Comparison of ENCODE assay signal across 10 cellular contexts in the genomic region with DNA sequence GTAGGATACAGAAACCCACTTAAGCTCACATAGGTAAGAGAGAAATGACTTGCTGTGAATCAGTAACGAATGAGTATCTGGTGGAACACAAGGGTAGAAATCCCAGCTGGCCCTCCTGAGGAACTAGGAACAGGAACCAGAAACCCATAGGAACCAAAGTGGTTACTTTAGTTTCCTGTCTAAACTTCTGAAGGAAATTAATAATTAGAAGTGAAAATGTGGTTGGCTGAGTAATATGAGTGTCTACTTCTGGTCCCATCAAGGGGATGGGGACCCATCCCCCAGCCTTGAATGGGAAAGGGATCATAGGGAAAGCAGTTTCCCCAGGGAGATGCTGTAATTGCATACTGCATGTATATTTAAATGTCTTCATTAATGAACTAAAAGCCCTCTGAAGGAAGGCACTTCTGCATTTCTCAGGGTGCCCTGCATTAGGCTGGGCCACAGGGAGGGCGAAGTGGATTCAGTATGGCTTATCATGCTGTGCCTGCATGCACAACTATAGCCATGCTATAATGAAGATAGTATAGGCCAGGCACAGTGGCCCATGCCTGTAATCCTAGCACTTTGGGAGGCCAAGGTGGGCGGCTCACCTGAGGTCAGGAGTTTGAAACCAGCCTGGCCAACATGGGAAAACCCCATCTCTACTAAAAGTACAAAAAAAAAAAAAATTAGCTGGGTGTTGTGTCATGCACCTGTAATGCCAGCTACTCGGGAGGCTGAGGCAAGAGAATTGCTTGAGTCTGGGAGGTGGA. TPM values are rescaled to one million over a fixed set of nuclear protein-coding genes. Genes with fewer than 3 reads are reported as not detected.
DNase-seq lines count a peak whose midpoint lies in the region; ATAC-seq, FAIRE-seq and TF ChIP-seq lines count a peak whose summit lies in the region.
"Had no signal": no experiment of that assay in that cellular context is flagged by ENCODE, and none has a peak within 500 bp of the region (broad histone marks: within the 10 kb centered on the region; RNA-seq: fewer than 3 reads in every experiment).

No MANE protein-coding gene starts in this region.

- H3K27me3 Mint-ChIP-seq in natural killer cell (ENCODE audit: low read depth in 2 of 2) = no peaks in the 10 kb centered on the region
- no peaks in the 10 kb centered on the region for H3K27me3 Mint-ChIP-seq in natural killer cell treated with Interleukin-12 subunit alpha and Interleukin-12 subunit beta and Interleukin-15 and Interleukin-18, amount 100 ng/mL, for 72 hours
- no peaks in the 10 kb centered on the region for H3K27me3 Mint-ChIP-seq in stimulated activated naive CD8-positive, alpha-beta T cell treated with anti-CD3 and anti-CD28 coated beads, Interleukin-15, amount 100 ng/mL, for 72 hours
- H3K27me3 Mint-ChIP-seq: brain had no signal

- no peak for FAIRE-seq in HTR-8/SVneo (lab: Jason Lieb, UNC)

- no peak overlapping the region for H3K4me3 Mint-ChIP-seq in natural killer cell
- H3K4me3 Mint-ChIP-seq in natural killer cell treated with Interleukin-12 subunit alpha and Interleukin-12 subunit beta and Interleukin-15 and Interleukin-18, amount 100 ng/mL, for 72 hours = no peak overlapping the region
- peak overlapping the region; percentile 41 to 66 for H3K4me3 Mint-ChIP-seq in stimulated activated naive CD8-positive, alpha-beta T cell treated with anti-CD3 and anti-CD28 coated beads, Interleukin-15, amount 100 ng/mL, for 72 hours
- H3K4me3 Mint-ChIP-seq: brain had no signal

- no peak for DNase-seq in natural killer cell
- DNase-seq in natural killer cell treated with Interleukin-12 subunit alpha and Interleukin-12 subunit beta and Interleukin-15 and Interleukin-18, amount 100 ng/mL, for 72 hours (ENCODE audit: low spot score) = no peak
- DNase-seq in UCSD-AML1 (lab: John Stamatoyannopoulos, UW; ENCODE audit: unreplicated experiment) = peak; percentile 35
- peak; percentile 41 to 72 for DNase-seq in stimulated activated naive CD8-positive, alpha-beta T cell treated with anti-CD3 and anti-CD28 coated beads, Interleukin-15, amount 100 ng/mL, for 72 hours
- DNase-seq in HTR-8/SVneo (ENCODE audit: insufficient read length, low spot score) = no peak
- no peak for DNase-seq in NCI-H82 treated with DMSO at 0.1 percent for 48 hours (lab: John Stamatoyannopoulos, UW; ENCODE audit: unreplicated experiment)
- no peak for DNase-seq in posterior cingulate gyrus
- DNase-seq: DMS153 had no signal

- H3K36me3 Mint-ChIP-seq in natural killer cell = no peaks in the 10 kb centered on the region
- no peaks in the 10 kb centered on the region for H3K36me3 Mint-ChIP-seq in natural killer cell treated with Interleukin-12 subunit alpha and Interleukin-12 subunit beta and Interleukin-15 and Interleukin-18, amount 100 ng/mL, for 72 hours
- H3K36me3 Mint-ChIP-seq: brain had no signal

- peaks cover 23 to 39% of the 10 kb centered on the region in 2 donors for H3K4me1 Mint-ChIP-seq in natural killer cell
- peaks cover 27 to 35% of the 10 kb centered on the region in 2 donors for H3K4me1 Mint-ChIP-seq in natural killer cell treated with Interleukin-12 subunit alpha and Interleukin-12 subunit beta and Interleukin-15 and Interleukin-18, amount 100 ng/mL, for 72 hours (ENCODE audit: low read depth in 2 of 2)
- peaks cover 82% of the 10 kb centered on the region for H3K4me1 Mint-ChIP-seq in stimulated activated naive CD8-positive, alpha-beta T cell treated with anti-CD3 and anti-CD28 coated beads, Interleukin-15, amount 100 ng/mL, for 72 hours
- H3K4me1 Mint-ChIP-seq: brain had no signal

- peak overlapping the region; percentile 63 to 72 for H3K27ac Mint-ChIP-seq in natural killer cell
- H3K27ac Mint-ChIP-seq in natural killer cell treated with Interleukin-12 subunit alpha and Interleukin-12 subunit beta and Interleukin-15 and Interleukin-18, amount 100 ng/mL, for 72 hours = peak overlapping the region in 1 of 2 donors; percentile 73
- H3K27ac Mint-ChIP-seq in stimulated activated naive CD8-positive, alpha-beta T cell treated with anti-CD3 and anti-CD28 coated beads, Interleukin-15, amount 100 ng/mL, for 72 hours = peak overlapping the region in 1 of 2 donors; percentile 81
- H3K27ac Mint-ChIP-seq: brain had no signal

- H3K9me3 Mint-ChIP-seq in natural killer cell = no peaks in the 10 kb centered on the region
- no peaks in the 10 kb centered on the region for H3K9me3 Mint-ChIP-seq in natural killer cell treated with Interleukin-12 subunit alpha and Interleukin-12 subunit beta and Interleukin-15 and Interleukin-18, amount 100 ng/mL, for 72 hours
- peaks cover 0 to 11% of the 10 kb centered on the region in 2 donors for H3K9me3 Mint-ChIP-seq in stimulated activated naive CD8-positive, alpha-beta T cell treated with anti-CD3 and anti-CD28 coated beads, Interleukin-15, amount 100 ng/mL, for 72 hours
- H3K9me3 Mint-ChIP-seq: brain had no signal

- ATAC-seq in natural killer cell = peak in 1 of 3 donors; percentile 10
- ATAC-seq in natural killer cell treated with Interleukin-12 subunit alpha and Interleukin-12 subunit beta and Interleukin-15 and Interleukin-18, amount 100 ng/mL, for 72 hours = no peak
- ATAC-seq in HG03039 (IDR thresholded peaks at IDR 0.05; ENCODE audit: unreplicated experiment) = peak; percentile 48
- ATAC-seq in stimulated activated naive CD8-positive, alpha-beta T cell treated with anti-CD3 and anti-CD28 coated beads, Interleukin-15, amount 100 ng/mL, for 72 hours = peak; percentile 83

- intact Hi-C loops in natural killer cell (cut with micrococcal nuclease) (loop anchor here (10.0 kb wide), 1 partner anchor 75 kb away; no protein-coding TSS in a partner anchor), posterior cingulate gyrus (cut with DNase I) (loop anchor here (10.0 kb wide), 1 partner anchor 95 kb away; a partner anchor contains a TSS)

- no peak for TF ChIP-seq CTCF in natural killer cell (IDR thresholded peaks at IDR 0.05)

RNA-seq across cellular contexts. Expression of a gene that starts 45.6 kb away (rescaled TPM):
- total RNA-seq in natural killer cell = 100 to 1,000 TPM in 1 of 3 donors, 10 to 100 TPM in 2; 73.1 to 106 (median 88.4) TPM
- total RNA-seq in natural killer cell treated with Interleukin-12 subunit alpha and Interleukin-12 subunit beta and Interleukin-15 and Interleukin-18, amount 100 ng/mL, for 72 hours = 100 to 1,000 TPM; 162 to 230 TPM

Comparison
In these comparisons a context has a peak if more than half of its experiments do, and no peak if none do; other contexts are left out.
1. ATAC-seq: peak in HG03039 (single experiment) and stimulated activated naive CD8-positive, alpha-beta T cell treated with anti-CD3 and anti-CD28 coated beads, Interleukin-15, amount 100 ng/mL, for 72 hours (single experiment); none in natural killer cell treated with Interleukin-12 subunit alpha and Interleukin-12 subunit beta and Interleukin-15 and Interleukin-18, amount 100 ng/mL, for 72 hours (0 of 2).
2. DNase-seq: peak in UCSD-AML1 (single experiment) and stimulated activated naive CD8-positive, alpha-beta T cell treated with anti-CD3 and anti-CD28 coated beads, Interleukin-15, amount 100 ng/mL, for 72 hours (2 of 2); none in natural killer cell (single experiment), natural killer cell treated with Interleukin-12 subunit alpha and Interleukin-12 subunit beta and Interleukin-15 and Interleukin-18, amount 100 ng/mL, for 72 hours (single experiment), HTR-8/SVneo (single experiment), NCI-H82 treated with DMSO at 0.1 percent for 48 hours (single experiment) and posterior cingulate gyrus (0 of 10).
3. H3K4me3 Mint-ChIP-seq: peak in stimulated activated naive CD8-positive, alpha-beta T cell treated with anti-CD3 and anti-CD28 coated beads, Interleukin-15, amount 100 ng/mL, for 72 hours (2 of 2); none in natural killer cell (single experiment) and natural killer cell treated with Interleukin-12 subunit alpha and Interleukin-12 subunit beta and Interleukin-15 and Interleukin-18, amount 100 ng/mL, for 72 hours (single experiment).